ENCODE assay signal across 12 cellular contexts in genomic region chr3:58494107-58494506, GRCh38. TPM values are rescaled to one million over a fixed set of nuclear protein-coding genes. Genes with fewer than 3 reads are reported as not detected.
A peak's percentile ranks its signal among the peaks of the same experiment; 100 is the strongest.
DNase-seq lines count a peak whose midpoint lies in the region; ATAC-seq and TF ChIP-seq lines count a peak whose summit lies in the region.
"Had no signal": no experiment of that assay in that cellular context is flagged by ENCODE, and none has a peak within 500 bp of the region (broad histone marks: within the 10 kb centered on the region; RNA-seq: fewer than 3 reads in every experiment).

No MANE protein-coding gene starts in this region.

- peaks cover 0 to 4% (median 0%) of the 10 kb centered on the region in 3 donors for H3K36me3 Mint-ChIP-seq in immature natural killer cell
- H3K36me3 Mint-ChIP-seq in type B pancreatic cell: peaks cover 7% of the 10 kb centered on the region

- H3K27me3 ChIP-seq in left ventricle myocardium inferior (ENCODE audit: low read depth): no peaks in the 10 kb centered on the region
- no peaks in the 10 kb centered on the region for H3K27me3 ChIP-seq in heart left ventricle
- H3K27me3 ChIP-seq: pancreas, upper lobe of left lung had no signal

- H3K4me3 Mint-ChIP-seq in immature natural killer cell (peak overlapping the region in 4 of 5 donors; percentile 60 to 92 (median 82)), type B pancreatic cell (peak overlapping the region; percentile 97)

- intact Hi-C loops in left ventricle myocardium inferior (cut with micrococcal nuclease) (loop anchor here (10.0 kb wide), 1 partner anchor 159 kb away; the partner anchor contains the start of gene PXK), heart left ventricle (cut with DNase I) (loop anchor here (5.0 to 10.0 kb wide), 8 partner anchors 33 to 189 kb away; partner anchors contain the start of genes PXK (in 8 of the 10), HTD2 (in 4 of the 10), RPP14 (in 4 of the 10) and PDHB (in 2 of the 10))

- H3K27me3 Mint-ChIP-seq in immature natural killer cell (ENCODE audit: low read depth in 3 of 3): peaks cover 3 to 10% (median 5%) of the 10 kb centered on the region in 3 donors
- peaks cover 3% of the 10 kb centered on the region for H3K27me3 Mint-ChIP-seq in type B pancreatic cell

- no peaks in the 10 kb centered on the region for H3K9me3 Mint-ChIP-seq in immature natural killer cell
- no peaks in the 10 kb centered on the region for H3K9me3 Mint-ChIP-seq in type B pancreatic cell

- H3K36me3 ChIP-seq in left ventricle myocardium inferior (peaks cover 2% of the 10 kb centered on the region), heart left ventricle (peaks cover 0 to 3% (median 0%) of the 10 kb centered on the region in 9 donors)
- H3K36me3 ChIP-seq: pancreas, upper lobe of left lung had no signal

- TF ChIP-seq POLR2A in heart left ventricle (IDR thresholded peaks at IDR 0.05) (no peak), erythroblast (IDR thresholded peaks at IDR 0.05; ENCODE audit: low read length) (no peak)

- no peak overlapping the region for H3K27ac ChIP-seq in left ventricle myocardium inferior (replicated peaks)
- H3K27ac ChIP-seq in heart left ventricle: no peak overlapping the region
- H3K27ac ChIP-seq: pancreas, upper lobe of left lung had no signal

- TF ChIP-seq CTCF in left ventricle myocardium inferior (IDR thresholded peaks at IDR 0.05; ENCODE audit: borderline replicate concordance): no peak
- no peak for TF ChIP-seq CTCF in heart left ventricle (IDR thresholded peaks at IDR 0.05)
- no peak for TF ChIP-seq CTCF in type B pancreatic cell (conservative IDR thresholded peaks at IDR 0.05)

- H3K4me1 Mint-ChIP-seq in immature natural killer cell: peaks cover 43 to 63% of the 10 kb centered on the region in 2 donors
- H3K4me1 Mint-ChIP-seq in type B pancreatic cell (ENCODE audit: unreplicated experiment): peaks cover 51% of the 10 kb centered on the region

- H3K27ac Mint-ChIP-seq in immature natural killer cell (no peak overlapping the region), type B pancreatic cell (peak overlapping the region; percentile 58)

- peaks cover 75% of the 10 kb centered on the region for H3K4me1 ChIP-seq in left ventricle myocardium inferior
- H3K4me1 ChIP-seq in heart left ventricle: peaks cover 6 to 66% (median 56%) of the 10 kb centered on the region in 12 donors

- DNase-seq in left ventricle myocardium inferior (no peak), heart left ventricle (no peak), immature natural killer cell (no peak), type B pancreatic cell (ENCODE audit: extremely low spot score, unreplicated experiment) (no peak), NCI-H69 (lab: John Stamatoyannopoulos, UW) (no peak), erythroblast (lab: John Stamatoyannopoulos, UW) (no peak), SHP77 (lab: John Stamatoyannopoulos, UW) (no peak)
- DNase-seq: activated gamma-delta T cell treated with Interleukin-2 at 50 U/mL for 16 hours, NCI-H1417 treated with DMSO at 0.1 percent for 48 hours, pancreas, upper lobe of left lung had no signal

- 52 to 71% (median 63%) methylated on average over 3 of the region's 3 CpGs for WGBS in heart left ventricle, 4 donors

- H3K9me3 ChIP-seq in left ventricle myocardium inferior (replicated peaks) (no peaks in the 10 kb centered on the region), heart left ventricle (no peaks in the 10 kb centered on the region)
- H3K9me3 ChIP-seq: pancreas, upper lobe of left lung had no signal

- H3K4me3 ChIP-seq in left ventricle myocardium inferior: peak overlapping the region; percentile 89
- peak overlapping the region in 5 of 12 donors; percentile 0 to 92 (median 75) for H3K4me3 ChIP-seq in heart left ventricle
- H3K4me3 ChIP-seq: pancreas had no signal

- ATAC-seq in heart left ventricle (no peak), SK-N-SH treated with all-trans-retinoic acid at 6 μM for 48 hours (peak; percentile 23; the same call in 2 of the 3 replicates)
- ATAC-seq: pancreas had no signal

TF ChIP-seq in SK-N-SH treated with all-trans-retinoic acid at 6 μM for 48 hours, 23 proteins besides CTCF, POLR2A, EP300 and RAD21:
- TF ChIP-seq TSHZ2 (CRISPR knock-in tag; IDR thresholded peaks at IDR 0.05) (no peak), POU6F1 (CRISPR knock-in tag; IDR thresholded peaks at IDR 0.05; ENCODE audit: borderline replicate concordance, low read depth) (no peak)
TF ChIP-seq in SK-N-SH treated with all-trans-retinoic acid at 6 μM for 48 hours: peak in this region for 0.

RNA-seq across cellular contexts. Expression of gene KCTD6, which starts 2.2 kb away (rescaled TPM):
- 6.2 TPM for total RNA-seq in left ventricle myocardium inferior
- total RNA-seq in heart left ventricle: 10 to 100 TPM in 1 of 9 donors, 1 to 10 TPM in 8; 5.7 to 10.5 (median 6.9) TPM
- polyA plus RNA-seq in heart left ventricle: 1 to 10 TPM; 6.8 to 7.0 TPM
- 10 to 100 TPM in 2 of 3 donors, 1 to 10 TPM in 1; 8.3 to 12.9 (median 12.4) TPM for polyA plus RNA-seq in immature natural killer cell
- 23.5 and 24.9 TPM in 2 replicates for total RNA-seq in type B pancreatic cell (ENCODE audit: low replicate concordance)

RNA-seq across cellular contexts. Expression of gene ACOX2, which starts 42.9 kb away (rescaled TPM):
- total RNA-seq in left ventricle myocardium inferior (37.2 TPM), heart left ventricle (10 to 100 TPM; 17.6 to 41.9 (median 31.1) TPM), type B pancreatic cell (ENCODE audit: low replicate concordance) (5.6 and 6.9 TPM in 2 replicates)
- polyA plus RNA-seq in heart left ventricle (10 to 100 TPM in 1 of 2 donors, 1 to 10 TPM in 1; 6.6 to 38.4 TPM), immature natural killer cell (not detected)
